ENCODE assay signal across 23 cellular contexts in the genomic region with DNA sequence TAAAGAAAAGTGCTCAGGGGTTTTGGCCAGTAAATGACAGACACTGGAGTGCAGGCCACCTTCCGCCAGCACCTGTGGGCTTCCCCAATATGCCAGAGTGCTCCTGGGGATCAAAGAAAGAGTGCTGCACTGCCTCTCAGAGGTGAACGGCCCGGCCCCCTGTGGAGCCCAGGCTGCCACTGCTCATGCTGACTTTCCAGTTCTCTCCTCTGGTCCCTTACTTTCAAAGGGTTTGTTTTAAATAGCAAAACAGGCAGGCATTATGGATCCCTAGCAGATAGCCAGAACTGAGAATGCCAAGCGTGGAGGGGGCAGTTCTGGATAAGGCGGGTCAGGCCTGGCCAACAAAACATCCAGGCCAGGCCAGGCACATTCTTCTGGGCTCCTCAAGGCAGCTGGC.
"Had no signal": no experiment of that assay in that cellular context is flagged by ENCODE, and none has a peak within 500 bp of the region (broad histone marks: within the 10 kb centered on the region; RNA-seq: fewer than 3 reads in every experiment).

No MANE protein-coding gene starts in this region.

- DNase-seq: activated CD4-positive, alpha-beta memory T cell treated with anti-CD3 and anti-CD28 coated beads, Interleukin-2, amount 10 ng/mL, durations not matched to agents 7 days and 5 days; activated CD4-positive, alpha-beta T cell treated with anti-CD3 and anti-CD28 coated beads, Interleukin-2, amount 10 ng/mL, durations not matched to agents 24 days and 14 days; activated effector memory CD4-positive, alpha-beta T cell treated with Interleukin-2 at 50 U/mL for 16 hours; activated naive CD4-positive, alpha-beta T cell treated with anti-CD3 and anti-CD28 coated beads, Interleukin-2, amount 10 ng/mL, durations not matched to agents 7 days and 5 days; activated T-cell treated with anti-CD3 and anti-CD28 coated beads, Interleukin-2, amount 50 U/mL, for 72 hours; colonic mucosa; dorsolateral prefrontal cortex; effector memory CD8-positive, alpha-beta T cell; gastrocnemius medialis; hippocampal formation; lower lobe of right lung; natural killer cell; pancreas; right cardiac atrium; stimulated activated CD4-positive, alpha-beta T cell treated with anti-CD3 and anti-CD28 coated beads, Interleukin-12 subunit alpha, Interleukin-12 subunit beta, amount 100 ng/mL, for 4 hours; stimulated activated naive CD8-positive, alpha-beta T cell treated with anti-CD3 and anti-CD28 coated beads, Interleukin-15, amount 100 ng/mL, for 72 hours had no signal

- H3K4me3 ChIP-seq: colonic mucosa, dorsolateral prefrontal cortex, esophagus muscularis mucosa, gastrocnemius medialis, lower lobe of right lung, pancreas, suprapubic skin, tibial nerve had no signal

- ATAC-seq: activated CD4-positive, CD25-positive, alpha-beta regulatory T cell treated with anti-CD3 and anti-CD28 coated beads, Interleukin-2, amount 50 U/mL, for 24 hours; activated T-cell treated with anti-CD3 and anti-CD28 coated beads, Interleukin-2, amount 50 U/mL, for 72 hours; effector memory CD8-positive, alpha-beta T cell; gastrocnemius medialis; left lobe of liver; lower lobe of right lung; natural killer cell; pancreas; right cardiac atrium; stimulated activated naive CD8-positive, alpha-beta T cell treated with anti-CD3 and anti-CD28 coated beads, Interleukin-15, amount 100 ng/mL, for 72 hours had no signal

- H3K9me3 ChIP-seq: colonic mucosa, esophagus muscularis mucosa, gastrocnemius medialis, lower lobe of right lung, pancreas, suprapubic skin, tibial nerve had no signal

- FAIRE-seq: bronchial epithelial cell, keratinocyte, pancreas had no signal

- H3K27ac Mint-ChIP-seq: activated CD4-positive, alpha-beta memory T cell treated with anti-CD3 and anti-CD28 coated beads, Interleukin-2, amount 10 ng/mL, durations not matched to agents 7 days and 5 days; activated CD4-positive, alpha-beta T cell treated with anti-CD3 and anti-CD28 coated beads, Interleukin-2, amount 10 ng/mL, durations not matched to agents 24 days and 14 days; activated naive CD4-positive, alpha-beta T cell treated with anti-CD3 and anti-CD28 coated beads, Interleukin-2, amount 10 ng/mL, durations not matched to agents 7 days and 5 days; activated T-cell treated with anti-CD3 and anti-CD28 coated beads, Interleukin-2, amount 50 U/mL, for 72 hours; effector memory CD8-positive, alpha-beta T cell; natural killer cell; stimulated activated naive CD8-positive, alpha-beta T cell treated with anti-CD3 and anti-CD28 coated beads, Interleukin-15, amount 100 ng/mL, for 72 hours had no signal

- H3K4me3 Mint-ChIP-seq: activated CD4-positive, alpha-beta memory T cell treated with anti-CD3 and anti-CD28 coated beads, Interleukin-2, amount 10 ng/mL, durations not matched to agents 7 days and 5 days; activated CD4-positive, alpha-beta T cell treated with anti-CD3 and anti-CD28 coated beads, Interleukin-2, amount 10 ng/mL, durations not matched to agents 24 days and 14 days; activated naive CD4-positive, alpha-beta T cell treated with anti-CD3 and anti-CD28 coated beads, Interleukin-2, amount 10 ng/mL, durations not matched to agents 7 days and 5 days; activated T-cell treated with anti-CD3 and anti-CD28 coated beads, Interleukin-2, amount 50 U/mL, for 72 hours; effector memory CD8-positive, alpha-beta T cell; natural killer cell; stimulated activated naive CD8-positive, alpha-beta T cell treated with anti-CD3 and anti-CD28 coated beads, Interleukin-15, amount 100 ng/mL, for 72 hours had no signal

- H3K27me3 ChIP-seq: colonic mucosa, dorsolateral prefrontal cortex, esophagus muscularis mucosa, gastrocnemius medialis, pancreas, suprapubic skin, tibial nerve had no signal

- H3K4me1 Mint-ChIP-seq: natural killer cell; stimulated activated naive CD8-positive, alpha-beta T cell treated with anti-CD3 and anti-CD28 coated beads, Interleukin-15, amount 100 ng/mL, for 72 hours had no signal

- H3K9me3 Mint-ChIP-seq: activated CD4-positive, alpha-beta memory T cell treated with anti-CD3 and anti-CD28 coated beads, Interleukin-2, amount 10 ng/mL, durations not matched to agents 7 days and 5 days; activated CD4-positive, alpha-beta T cell treated with anti-CD3 and anti-CD28 coated beads, Interleukin-2, amount 10 ng/mL, durations not matched to agents 24 days and 14 days; activated naive CD4-positive, alpha-beta T cell treated with anti-CD3 and anti-CD28 coated beads, Interleukin-2, amount 10 ng/mL, durations not matched to agents 7 days and 5 days; activated T-cell treated with anti-CD3 and anti-CD28 coated beads, Interleukin-2, amount 50 U/mL, for 72 hours; effector memory CD8-positive, alpha-beta T cell; natural killer cell; stimulated activated naive CD8-positive, alpha-beta T cell treated with anti-CD3 and anti-CD28 coated beads, Interleukin-15, amount 100 ng/mL, for 72 hours had no signal

- H3K36me3 ChIP-seq: colonic mucosa, gastrocnemius medialis had no signal

- H3K27ac ChIP-seq: colonic mucosa, esophagus muscularis mucosa, gastrocnemius medialis, lower lobe of right lung, pancreas, suprapubic skin, tibial nerve had no signal

- H3K27me3 Mint-ChIP-seq: activated CD4-positive, alpha-beta memory T cell treated with anti-CD3 and anti-CD28 coated beads, Interleukin-2, amount 10 ng/mL, durations not matched to agents 7 days and 5 days; activated CD4-positive, alpha-beta T cell treated with anti-CD3 and anti-CD28 coated beads, Interleukin-2, amount 10 ng/mL, durations not matched to agents 24 days and 14 days; activated naive CD4-positive, alpha-beta T cell treated with anti-CD3 and anti-CD28 coated beads, Interleukin-2, amount 10 ng/mL, durations not matched to agents 7 days and 5 days; stimulated activated naive CD8-positive, alpha-beta T cell treated with anti-CD3 and anti-CD28 coated beads, Interleukin-15, amount 100 ng/mL, for 72 hours had no signal

- H3K36me3 Mint-ChIP-seq: activated naive CD4-positive, alpha-beta T cell treated with anti-CD3 and anti-CD28 coated beads, Interleukin-2, amount 10 ng/mL, durations not matched to agents 7 days and 5 days; natural killer cell had no signal

- H3K4me1 ChIP-seq: colonic mucosa, esophagus muscularis mucosa, gastrocnemius medialis, pancreas, tibial nerve had no signal
